In genomic region chrX:100829730-100830129, GRCh38 we compare ENCODE assay signal across 8 cellular contexts. TPM values are rescaled to one million over a fixed set of nuclear protein-coding genes. Genes with fewer than 3 reads are reported as not detected.
A peak's percentile ranks its signal among the peaks of the same experiment; 100 is the strongest.
DNase-seq lines count a peak whose midpoint lies in the region; ATAC-seq, FAIRE-seq and TF ChIP-seq lines count a peak whose summit lies in the region.

No MANE protein-coding gene starts in this region.

- FAIRE-seq in keratinocyte (lab: Jason Lieb, UNC) = no peak

- no peaks in the 10 kb centered on the region for H3K9me2 ChIP-seq in GM23338 (ENCODE audit: insufficient read depth)

- peak in 1 of 3 experiments; percentile 9 for TF ChIP-seq CTCF in keratinocyte (optimal IDR thresholded peaks at IDR 0.05 in 1 of 3, IDR thresholded peaks at IDR 0.05 in 1 of 3, conservative IDR thresholded peaks at IDR 0.05 in 1 of 3; ENCODE audit: extremely low read depth in 1 of 3, insufficient read depth in 2 of 3, low read length in 3 of 3)
- TF ChIP-seq CTCF in GM23338 (conservative IDR thresholded peaks at IDR 0.05; ENCODE audit: low read depth in 2 of 2) = no peak

- H3K4me1 ChIP-seq in keratinocyte (ENCODE audit: control insufficient read depth, extremely low read depth, insufficient read depth, low read length) = no peaks in the 10 kb centered on the region
- H3K4me1 ChIP-seq in GM23338 (ENCODE audit: insufficient read depth) = no peaks in the 10 kb centered on the region

- H3K27me3 ChIP-seq in keratinocyte (ENCODE audit: control insufficient read depth, extremely low read depth, insufficient read depth, low read length) = no peaks in the 10 kb centered on the region
- H3K27me3 ChIP-seq in GM23338 (ENCODE audit: insufficient read depth) = no peaks in the 10 kb centered on the region

- no peaks in the 10 kb centered on the region for H3K9me3 Mint-ChIP-seq in GM23338

- H3K27ac Mint-ChIP-seq in GM23338 = no peak overlapping the region

- ATAC-seq in GM18520 (IDR thresholded peaks at IDR 0.05; ENCODE audit: unreplicated experiment) = peak; percentile 80
- peak; percentile 73 for ATAC-seq in HG02798 (IDR thresholded peaks at IDR 0.05; ENCODE audit: poor library complexity, unreplicated experiment)
- no peak for ATAC-seq in GM23338

- no peaks in the 10 kb centered on the region for H3K27me3 Mint-ChIP-seq in GM23338 (ENCODE audit: insufficient read depth, low read depth, poor library complexity)

- dilution Hi-C loops in keratinocyte (cut with MboI; ENCODE audit: extremely low pct_ligation_motif_present, low sequenced_read_pairs) = no loop called here

- no peaks in the 10 kb centered on the region for H4K20me1 ChIP-seq in keratinocyte (ENCODE audit: control insufficient read depth, extremely low read depth, insufficient read depth, low read length)
- H4K20me1 ChIP-seq in GM23338 (replicated peaks; ENCODE audit: insufficient read depth) = no peaks in the 10 kb centered on the region

- H3K79me2 ChIP-seq in keratinocyte (ENCODE audit: control insufficient read depth, insufficient read depth, low read length) (no peaks in the 10 kb centered on the region), GM23338 (replicated peaks; ENCODE audit: insufficient read depth) (no peaks in the 10 kb centered on the region)

- no peaks in the 10 kb centered on the region for H3K9me1 ChIP-seq in keratinocyte (ENCODE audit: control insufficient read depth, extremely low read depth, insufficient read depth, low read length)

- no peak overlapping the region for H3K4me3 Mint-ChIP-seq in GM23338

- H3K9me3 ChIP-seq in keratinocyte (ENCODE audit: control insufficient read depth, low read depth, low read length) = no peaks in the 10 kb centered on the region

- H3K27ac ChIP-seq in keratinocyte (ENCODE audit: control insufficient read depth, insufficient read depth, low read length) (peak overlapping the region; percentile 39), GM23338 (ENCODE audit: low read depth) (no peak overlapping the region)

- H3F3A ChIP-seq in GM23338 (replicated peaks; ENCODE audit: low read depth) = no peaks in the 10 kb centered on the region

- peaks cover 55% of the 10 kb centered on the region for H3K36me3 Mint-ChIP-seq in GM23338 (ENCODE audit: low read depth)

- H3K4me2 ChIP-seq in keratinocyte (ENCODE audit: control insufficient read depth, extremely low read depth, insufficient read depth, low read depth, low read length) (no peak overlapping the region), GM23338 (no peak overlapping the region)

- H2AFZ ChIP-seq in keratinocyte (ENCODE audit: control insufficient read depth, low read length) (no peak overlapping the region), GM23338 (no peak overlapping the region)

- DNase-seq in RPMI7951 (ENCODE audit: low read depth) = peak; percentile 61
- DNase-seq in keratinocyte (ENCODE audit: low read depth, low spot score) = peak; percentile 5
- DNase-seq in NCI-H446 (lab: John Stamatoyannopoulos, UW) = no peak
- DNase-seq in NCI-H1436 (lab: John Stamatoyannopoulos, UW) = no peak
- DNase-seq in GM23338 (ENCODE audit: low spot score) = no peak
- no peak for DNase-seq in NCI-H1417 treated with DMSO at 0.1 percent for 48 hours (lab: John Stamatoyannopoulos, UW)

- no peak overlapping the region for H3K9ac ChIP-seq in keratinocyte (ENCODE audit: control insufficient read depth, extremely low read depth, insufficient read depth, low read length)

- H3K4me3 ChIP-seq in keratinocyte (ENCODE audit: control insufficient read depth in 2 of 3, extremely low read depth in 1 of 3, insufficient read depth in 2 of 3, low read depth in 1 of 3, low read length in 3 of 3) = no peak overlapping the region
- H3K4me3 ChIP-seq in GM23338 = no peak overlapping the region

- H3K4me1 Mint-ChIP-seq in GM23338 = no peaks in the 10 kb centered on the region

- H3K36me3 ChIP-seq in keratinocyte (ENCODE audit: control insufficient read depth in 2 of 2, extremely low read depth in 1 of 2, insufficient read depth in 2 of 2, low read length in 2 of 2) (peaks cover 0 to 2% of the 10 kb centered on the region in 2 experiments), GM23338 (ENCODE audit: insufficient read depth) (peaks cover 28% of the 10 kb centered on the region)

TF ChIP-seq in GM23338, 12 proteins besides CTCF, POLR2A, EP300 and RAD21:
- TF ChIP-seq POLR2AphosphoS5 (IDR thresholded peaks at IDR 0.05; ENCODE audit: low read depth) (no peak), EZH2 (IDR thresholded peaks at IDR 0.05; ENCODE audit: low read depth, unreplicated experiment) (no peak), ETS1 (IDR thresholded peaks at IDR 0.05) (no peak), ZNF114 (CRISPR knock-in tag; IDR thresholded peaks at IDR 0.05) (no peak), CREB1 (CRISPR knock-in tag; IDR thresholded peaks at IDR 0.05; ENCODE audit: low read depth) (no peak), REST (IDR thresholded peaks at IDR 0.05; ENCODE audit: unreplicated experiment) (no peak)

RNA-seq across cellular contexts. Expression of gene CSTF2, which starts 9.5 kb away (rescaled TPM):
- 25.9 and 30.3 TPM in 2 replicates for total RNA-seq in RPMI7951 (2014; rRNA removed; shearing (Covaris generic))
- polyA plus RNA-seq in keratinocyte (22.0 to 29.5 TPM (median 28.3 TPM) in 3 replicates), GM23338 (2016; fragmentation: Nextera tagmentation; extraction: Ambion mirVana) (24.4 and 25.8 TPM in 2 replicates)
- polyA plus RNA-seq in keratinocyte (2011; ENCODE audit: low read depth) = 5.3 TPM
- polyA plus RNA-seq in keratinocyte (2011; cell fraction: cytosol; rRNA removed) = 16.7 and 24.4 TPM in 2 replicates
- polyA plus RNA-seq in keratinocyte (2011; cell fraction: nucleus; rRNA removed) = 34.7 and 38.5 TPM in 2 replicates
- 10.2 and 22.2 TPM in 2 replicates for polyA plus RNA-seq in keratinocyte (2012; ENCODE audit: low replicate concordance)
- 23.7 to 24.8 TPM (median 24.2 TPM) in 3 replicates for polyA minus RNA-seq in keratinocyte
- 18.6 TPM for polyA minus RNA-seq in keratinocyte (2011; cell fraction: cytosol; rRNA and poly(A)+ RNA removed)
- polyA minus RNA-seq in keratinocyte (2011; cell fraction: nucleus; rRNA and poly(A)+ RNA removed) = 13.8 and 20.2 TPM in 2 replicates
- 30.1 and 35.7 TPM in 2 replicates for total RNA-seq in GM23338 (2014; rRNA removed; shearing (Covaris generic))

RNA-seq across cellular contexts. Expression of gene NOX1, which starts 44.4 kb away (rescaled TPM):
- total RNA-seq in RPMI7951 (2014; rRNA removed; shearing (Covaris generic)) = not detected in 2 replicates
- polyA plus RNA-seq in keratinocyte (not detected in 3 replicates), GM23338 (2016; fragmentation: Nextera tagmentation; extraction: Ambion mirVana) (0.23 and 0.31 TPM in 2 replicates)
- polyA plus RNA-seq in keratinocyte (2011; ENCODE audit: low read depth) = not detected
- polyA plus RNA-seq in keratinocyte (2011; cell fraction: cytosol; rRNA removed) = not detected in 2 replicates
- polyA plus RNA-seq in keratinocyte (2011; cell fraction: nucleus; rRNA removed) = not detected in 2 replicates
- 0.10 TPM in 1 of 2 replicates, not detected in the other for polyA plus RNA-seq in keratinocyte (2012; ENCODE audit: low replicate concordance)
- polyA minus RNA-seq in keratinocyte = not detected in 3 replicates
- polyA minus RNA-seq in keratinocyte (2011; cell fraction: cytosol; rRNA and poly(A)+ RNA removed) = not detected
- not detected in 2 replicates for polyA minus RNA-seq in keratinocyte (2011; cell fraction: nucleus; rRNA and poly(A)+ RNA removed)
- total RNA-seq in GM23338 (2014; rRNA removed; shearing (Covaris generic)) = not detected in 2 replicates

Comparison
In these comparisons a context has a peak if more than half of its experiments do, and no peak if none do; other contexts are left out.
1. DNase-seq: peak in RPMI7951 (single experiment) and keratinocyte (single experiment); none in NCI-H446 (0 of 2), NCI-H1436 (single experiment), GM23338 (single experiment) and NCI-H1417 treated with DMSO at 0.1 percent for 48 hours (single experiment).